Comparison of ENCODE assay signal across 22 cellular contexts in genomic region chr13:80778302-80778701, GRCh38.
DNase-seq lines count a peak whose midpoint lies in the region; ATAC-seq, FAIRE-seq and TF ChIP-seq lines count a peak whose summit lies in the region.
"Had no signal": no experiment of that assay in that cellular context is flagged by ENCODE, and none has a peak within 500 bp of the region (broad histone marks: within the 10 kb centered on the region; RNA-seq: fewer than 3 reads in every experiment).

No MANE protein-coding gene starts in this region.

- H3K36me3 ChIP-seq in bronchial epithelial cell (ENCODE audit: control insufficient read depth, insufficient read depth, low read length) (no peaks in the 10 kb centered on the region), mucosa of descending colon (ENCODE audit: low read depth) (no peaks in the 10 kb centered on the region), testis (ENCODE audit: low read depth, missing control alignments) (no peaks in the 10 kb centered on the region), left ventricle myocardium inferior (no peaks in the 10 kb centered on the region)
- H3K36me3 ChIP-seq: HAP-1 had no signal

- no peak overlapping the region for H3K27ac ChIP-seq in testis
- H3K27ac ChIP-seq in left ventricle myocardium inferior (replicated peaks), result no peak overlapping the region
- H3K27ac ChIP-seq: HL-60, KMS-11 had no signal

- intact Hi-C loops in mucosa of descending colon (cut with DNase I, micrococcal nuclease) (no loop called here), testis (cut with DNase I; ENCODE audit: low total_unique reads) (no loop called here), left ventricle myocardium inferior (cut with micrococcal nuclease) (no loop called here)

- no peak for TF ChIP-seq CTCF in bronchial epithelial cell (IDR thresholded peaks at IDR 0.05; ENCODE audit: insufficient read depth, low read length, severe bottlenecking)
- TF ChIP-seq CTCF in mucosa of descending colon (IDR thresholded peaks at IDR 0.05), result no peak
- TF ChIP-seq CTCF in testis (IDR thresholded peaks at IDR 0.05), result no peak
- no peak for TF ChIP-seq CTCF in left ventricle myocardium inferior (IDR thresholded peaks at IDR 0.05; ENCODE audit: borderline replicate concordance)

- DNase-seq in HT-29 (ENCODE audit: low spot score), result peak; percentile 10
- DNase-seq in NCI-H748 (lab: John Stamatoyannopoulos, UW; ENCODE audit: unreplicated experiment), result peak; percentile 33
- peak; percentile 95 for DNase-seq in bronchial epithelial cell (ENCODE audit: low read depth)
- peak in 1 of 3 donors; percentile 2 for DNase-seq in mucosa of descending colon
- no peak for DNase-seq in testis
- DNase-seq in left ventricle myocardium inferior, result no peak
- DNase-seq: CD4-positive, CD25-positive, alpha-beta regulatory T cell; DMS79; MV-4-11; NCI-H1105 treated with DMSO at 0.1 percent for 48 hours; NCI-H187 treated with DMSO at 0.1 percent for 48 hours; NCI-H2227 treated with DMSO at 0.1 percent for 48 hours; NCI-H510A; Right ventricle myocardium superior; SW 1271 had no signal

- 75 to 88% methylated on average over 1 of the region's 1 CpG for WGBS in testis, 2 donors

- H3K27me3 ChIP-seq in bronchial epithelial cell (ENCODE audit: control insufficient read depth, insufficient read depth, low read length) (no peaks in the 10 kb centered on the region), testis (no peaks in the 10 kb centered on the region), left ventricle myocardium inferior (ENCODE audit: low read depth) (no peaks in the 10 kb centered on the region)

- H3K4me1 ChIP-seq in mucosa of descending colon (ENCODE audit: low read depth) (no peaks in the 10 kb centered on the region), testis (no peaks in the 10 kb centered on the region), left ventricle myocardium inferior (no peaks in the 10 kb centered on the region)
- H3K4me1 ChIP-seq: HAP-1 had no signal

- ATAC-seq in mucosa of descending colon (peak; percentile 25), HG03280 (IDR thresholded peaks at IDR 0.05; ENCODE audit: unreplicated experiment) (no peak)
- ATAC-seq: GM23338 had no signal

- TF ChIP-seq POLR2A in testis (IDR thresholded peaks at IDR 0.05), result no peak

- FAIRE-seq in bronchial epithelial cell (lab: Jason Lieb, UNC), result no peak
- FAIRE-seq: HTR-8/SVneo, RCC 7860 had no signal

- H3K4me3 ChIP-seq in bronchial epithelial cell (ENCODE audit: low read depth, low read length) (no peak overlapping the region), mucosa of descending colon (no peak overlapping the region), testis (no peak overlapping the region), left ventricle myocardium inferior (no peak overlapping the region)
- H3K4me3 ChIP-seq: GM23338, HAP-1 had no signal

- H3K9me3 ChIP-seq in mucosa of descending colon, result no peaks in the 10 kb centered on the region
- no peaks in the 10 kb centered on the region for H3K9me3 ChIP-seq in testis
- H3K9me3 ChIP-seq in left ventricle myocardium inferior (replicated peaks), result no peaks in the 10 kb centered on the region
- H3K9me3 ChIP-seq: HAP-1 had no signal

Comparison
In these comparisons a context has a peak if more than half of its experiments do, and no peak if none do; other contexts are left out.
1. DNase-seq: peak in HT-29 (single experiment), NCI-H748 (single experiment) and bronchial epithelial cell (single experiment); none in testis (single experiment) and left ventricle myocardium inferior (single experiment).